Comparison of ENCODE assay signal across 8 cellular contexts in the genomic region with DNA sequence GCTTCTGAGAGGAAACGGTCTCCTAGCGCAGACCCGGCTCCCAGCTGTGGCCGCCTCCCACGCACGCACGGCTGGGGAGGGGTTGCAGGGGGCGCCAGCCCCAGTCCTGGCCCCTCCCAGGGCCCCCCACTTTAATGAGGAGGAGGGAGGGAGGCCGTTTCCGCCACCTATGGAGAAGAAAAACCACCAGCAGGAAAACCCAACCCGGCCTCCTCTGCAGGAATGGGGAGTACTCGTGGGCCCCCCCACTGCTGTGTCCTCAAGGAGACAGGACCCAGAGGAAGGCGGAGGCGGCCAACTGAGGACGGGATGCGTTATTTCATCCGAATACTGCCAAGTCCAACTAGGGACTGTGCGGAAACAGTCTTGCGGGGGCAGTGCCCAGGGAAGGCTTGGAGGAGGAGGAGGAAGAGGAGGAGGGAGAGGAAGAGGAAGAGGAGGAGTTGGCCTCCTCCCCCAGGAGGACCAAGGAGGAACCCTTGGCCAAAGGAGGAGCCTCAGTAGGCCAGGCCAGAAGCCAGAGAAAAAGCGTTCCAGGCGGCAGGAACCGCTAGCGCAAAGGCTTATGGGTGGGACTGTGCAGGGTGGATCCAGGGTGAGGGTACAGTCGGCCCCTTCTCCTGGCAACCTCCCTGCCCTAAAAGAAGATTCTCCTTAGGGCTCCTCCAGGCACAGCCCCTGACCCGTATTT. TPM values are rescaled to one million over a fixed set of nuclear protein-coding genes. Genes with fewer than 3 reads are reported as not detected.
DNase-seq lines count a peak whose midpoint lies in the region; ATAC-seq and TF ChIP-seq lines count a peak whose summit lies in the region.

No MANE protein-coding gene starts in this region.

- POLR2A ChIA-PET in A673 (lab: Charles Lee; ENCODE audit: low non-redundant PET), result interaction anchor here (0.8 to 1.1 kb wide), 2 partner anchors 134 to 136 kb away, joined by 3 to 4 read pairs; partner anchors contain the start of gene JUND
- POLR2A ChIA-PET in HEK293 (lab: Yijun Ruan, JAX), result interaction anchor here (1.5 to 4.2 kb wide), 4 partner anchors 11 to 135 kb away, joined by 4 to 75 read pairs (median 12); partner anchors contain the start of gene JUND

- peak overlapping the region; percentile 50 for H3K4me3 Mint-ChIP-seq in activated CD8-positive, alpha-beta memory T cell treated with anti-CD3 and anti-CD28 coated beads, Interleukin-2, amount 10 ng/mL, durations not matched to agents 7 days and 5 days

- H3K9me3 Mint-ChIP-seq in activated CD8-positive, alpha-beta memory T cell treated with anti-CD3 and anti-CD28 coated beads, Interleukin-2, amount 10 ng/mL, durations not matched to agents 7 days and 5 days (ENCODE audit: low read depth), result no peaks in the 10 kb centered on the region

- DNase-seq in A673 (ENCODE audit: low spot score) (peak; percentile 99), left cardiac atrium (peak; percentile 89), putamen (ENCODE audit: low spot score) (no peak), NCI-H524 (lab: John Stamatoyannopoulos, UW) (no peak)
- DNase-seq in activated CD8-positive, alpha-beta memory T cell treated with anti-CD3 and anti-CD28 coated beads, Interleukin-2, amount 10 ng/mL, durations not matched to agents 7 days and 5 days, result no peak

- H3K4me2 ChIP-seq in skeletal muscle satellite cell (ENCODE audit: low read length), result peak overlapping the region; percentile 77

- H3K4me1 ChIP-seq in A673 (ENCODE audit: insufficient read depth, low read length, poor library complexity, severe bottlenecking), result peaks cover 50% of the 10 kb centered on the region
- peaks cover 9% of the 10 kb centered on the region; the same call in 1 of the 2 replicates for H3K4me1 ChIP-seq in HEK293 (ENCODE audit: control insufficient read depth, insufficient read depth, low read length)
- peaks cover 55% of the 10 kb centered on the region for H3K4me1 ChIP-seq in skeletal muscle satellite cell (ENCODE audit: control insufficient read depth, insufficient read depth, low read length)

- no peaks in the 10 kb centered on the region for H3K36me3 ChIP-seq in A673 (ENCODE audit: insufficient read depth, low read length, poor library complexity, severe bottlenecking)
- no peaks in the 10 kb centered on the region for H3K36me3 ChIP-seq in HEK293 (ENCODE audit: control insufficient read depth in 2 of 2, insufficient read depth in 1 of 2, low read length in 2 of 2)
- no peaks in the 10 kb centered on the region for H3K36me3 ChIP-seq in skeletal muscle satellite cell (ENCODE audit: insufficient read depth, low read length)

- no peak for TF ChIP-seq CTCF in A673 (conservative IDR thresholded peaks at IDR 0.05; ENCODE audit: low read depth, low read length)
- no peak for TF ChIP-seq CTCF in HEK293 (tag by site-specific recombination; IDR thresholded peaks at IDR 0.05)

- ATAC-seq in activated CD8-positive, alpha-beta memory T cell treated with anti-CD3 and anti-CD28 coated beads, Interleukin-2, amount 10 ng/mL, durations not matched to agents 7 days and 5 days, result no peak
- ATAC-seq in left cardiac atrium, result peak; percentile 19 to 26
- ATAC-seq in HG03457 (IDR thresholded peaks at IDR 0.05; ENCODE audit: unreplicated experiment), result no peak

- BruUV-seq in A673 (replicated peaks; lab: Mats Ljungman, UMichigan), result TSS peak; percentile 69

- H3K36me3 Mint-ChIP-seq in activated CD8-positive, alpha-beta memory T cell treated with anti-CD3 and anti-CD28 coated beads, Interleukin-2, amount 10 ng/mL, durations not matched to agents 7 days and 5 days, result peaks cover 2% of the 10 kb centered on the region

- peak overlapping the region; percentile 85 for H3K27ac Mint-ChIP-seq in activated CD8-positive, alpha-beta memory T cell treated with anti-CD3 and anti-CD28 coated beads, Interleukin-2, amount 10 ng/mL, durations not matched to agents 7 days and 5 days

- H3K27ac ChIP-seq in A673 (ENCODE audit: low read depth, low read length, poor library complexity, severe bottlenecking), result peak overlapping the region; percentile 99
- H3K27ac ChIP-seq in HEK293 (ENCODE audit: extremely low read depth, low read depth, low read length), result no peak overlapping the region

- CTCF ChIA-PET in A673 (lab: Charles Lee), result interaction anchor here (1.1 kb wide), 2 partner anchors 65 to 136 kb away, joined by 4 to 7 read pairs; no protein-coding TSS in a partner anchor
- CTCF ChIA-PET in HEK293 (lab: Yijun Ruan, JAX), result interaction anchor here (1.1 to 6.7 kb wide), 10 partner anchors 25 to 137 kb away, joined by 3 to 117 read pairs (median 8); partner anchors contain the start of gene GDF15
- CTCF ChIA-PET in activated CD8-positive, alpha-beta memory T cell treated with anti-CD3 and anti-CD28 coated beads, Interleukin-2, amount 10 ng/mL, durations not matched to agents 7 days and 5 days (lab: Charles Lee), result interaction anchor here (0.7 to 17.3 kb wide), 14 partner anchors 7 to 223 kb away, joined by 3 to 278 read pairs (median 4); partner anchors contain the start of genes GDF15, IQCN, JUND and LSM4

- no peaks in the 10 kb centered on the region for H3K9me3 ChIP-seq in A673 (ENCODE audit: low read depth, low read length, poor library complexity, severe bottlenecking)
- H3K9me3 ChIP-seq in HEK293 (ENCODE audit: control insufficient read depth, insufficient read depth, low read depth, low read length), result no peaks in the 10 kb centered on the region
- H3K9me3 ChIP-seq in skeletal muscle satellite cell (replicated peaks; ENCODE audit: low read length), result no peaks in the 10 kb centered on the region

- H3K27me3 ChIP-seq in A673 (replicated peaks; ENCODE audit: insufficient read depth, low read depth, low read length, poor library complexity) (no peaks in the 10 kb centered on the region), skeletal muscle satellite cell (ENCODE audit: control insufficient read depth, insufficient read depth, low read length) (no peaks in the 10 kb centered on the region)

- intact Hi-C loops in A673 (cut with micrococcal nuclease; ENCODE audit: unreplicated experiment), result loop anchor here (5.0 kb wide), 1 partner anchor 213 kb away; the partner anchor contains the start of gene RAB3A
- intact Hi-C loops in left cardiac atrium (cut with DNase I), result loop anchor here in 1 of 2 donors (10.0 kb wide), 1 partner anchor 211 kb away; the partner anchor contains the start of gene RAB3A

- H3K9ac ChIP-seq in skeletal muscle satellite cell (ENCODE audit: low read depth, low read length), result peak overlapping the region; percentile 60

- H3K27me3 Mint-ChIP-seq in activated CD8-positive, alpha-beta memory T cell treated with anti-CD3 and anti-CD28 coated beads, Interleukin-2, amount 10 ng/mL, durations not matched to agents 7 days and 5 days, result peaks cover 8% of the 10 kb centered on the region

- H3K4me3 ChIP-seq in A673 (ENCODE audit: low read depth, low read length, poor library complexity, severe bottlenecking) (no peak overlapping the region), HEK293 (ENCODE audit: low read depth, low read length) (no peak overlapping the region), skeletal muscle satellite cell (ENCODE audit: low read length) (peak overlapping the region; percentile 56)

- peaks cover 57% of the 10 kb centered on the region for H3K4me1 Mint-ChIP-seq in activated CD8-positive, alpha-beta memory T cell treated with anti-CD3 and anti-CD28 coated beads, Interleukin-2, amount 10 ng/mL, durations not matched to agents 7 days and 5 days

TF ChIP-seq in HEK293, 187 proteins besides CTCF, POLR2A, EP300 and RAD21 (continues in another document):
- peak; percentile 95 for TF ChIP-seq ZIC2 (tag by site-specific recombination; IDR thresholded peaks at IDR 0.05)
- TF ChIP-seq, protein P1, sequence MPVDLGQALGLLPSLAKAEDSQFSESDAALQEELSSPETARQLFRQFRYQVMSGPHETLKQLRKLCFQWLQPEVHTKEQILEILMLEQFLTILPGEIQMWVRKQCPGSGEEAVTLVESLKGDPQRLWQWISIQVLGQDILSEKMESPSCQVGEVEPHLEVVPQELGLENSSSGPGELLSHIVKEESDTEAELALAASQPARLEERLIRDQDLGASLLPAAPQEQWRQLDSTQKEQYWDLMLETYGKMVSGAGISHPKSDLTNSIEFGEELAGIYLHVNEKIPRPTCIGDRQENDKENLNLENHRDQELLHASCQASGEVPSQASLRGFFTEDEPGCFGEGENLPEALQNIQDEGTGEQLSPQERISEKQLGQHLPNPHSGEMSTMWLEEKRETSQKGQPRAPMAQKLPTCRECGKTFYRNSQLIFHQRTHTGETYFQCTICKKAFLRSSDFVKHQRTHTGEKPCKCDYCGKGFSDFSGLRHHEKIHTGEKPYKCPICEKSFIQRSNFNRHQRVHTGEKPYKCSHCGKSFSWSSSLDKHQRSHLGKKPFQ (tag by site-specific recombination; IDR thresholded peaks at IDR 0.05), result no peak
- TF ChIP-seq KLF7 (tag by site-specific recombination; IDR thresholded peaks at IDR 0.05; ENCODE audit: borderline replicate concordance), result no peak
- TF ChIP-seq KLF1 (tag by site-specific recombination; IDR thresholded peaks at IDR 0.05), result peak; percentile 18; the same call in 1 of the 2 replicates
- no peak for TF ChIP-seq ZNF19 (tag by site-specific recombination; IDR thresholded peaks at IDR 0.05; ENCODE audit: low read depth)

RNA-seq across cellular contexts. Expression of gene SSBP4, which starts 3.9 kb away (rescaled TPM):
- total RNA-seq in A673 (2021), result 242 and 248 TPM in 2 replicates
- total RNA-seq in activated CD8-positive, alpha-beta memory T cell treated with anti-CD3 and anti-CD28 coated beads, Interleukin-2, amount 10 ng/mL, durations not matched to agents 7 days and 5 days, result 100 to 1,000 TPM; 197 to 247 TPM
- total RNA-seq in left cardiac atrium, result 10 to 100 TPM; 37.4 to 49.3 TPM
- total RNA-seq in skeletal muscle satellite cell (2012; rRNA removed), result 72.2 and 73.2 TPM in 2 replicates

RNA-seq across cellular contexts. Expression of gene LRRC25, which starts 17.9 kb away (rescaled TPM):
- total RNA-seq in A673 (2021) (not detected in 2 replicates), left cardiac atrium (1 to 10 TPM; 4.9 to 8.7 TPM)
- total RNA-seq in activated CD8-positive, alpha-beta memory T cell treated with anti-CD3 and anti-CD28 coated beads, Interleukin-2, amount 10 ng/mL, durations not matched to agents 7 days and 5 days, result under 1 TPM in 1 of 2 experiments, not detected in 1; 0.12 TPM
- total RNA-seq in skeletal muscle satellite cell (2012; rRNA removed), result not detected in 2 replicates

RNA-seq across cellular contexts. Expression of gene ISYNA1, which starts 22.6 kb away (rescaled TPM):
- total RNA-seq in A673 (2021) (153 and 223 TPM in 2 replicates), left cardiac atrium (10 to 100 TPM; 29.2 to 44.6 TPM)
- 10 to 100 TPM; 29.6 to 30.0 TPM for total RNA-seq in activated CD8-positive, alpha-beta memory T cell treated with anti-CD3 and anti-CD28 coated beads, Interleukin-2, amount 10 ng/mL, durations not matched to agents 7 days and 5 days
- 2.0 and 5.1 TPM in 2 replicates for total RNA-seq in skeletal muscle satellite cell (2012; rRNA removed)

RNA-seq across cellular contexts. Expression of gene GDF15, which starts 29.4 kb away (rescaled TPM):
- total RNA-seq in A673 (2021) (4.0 and 4.7 TPM in 2 replicates), left cardiac atrium (1 to 10 TPM in 1 of 2 donors, under 1 TPM in 1; 0.50 to 1.5 TPM)
- total RNA-seq in activated CD8-positive, alpha-beta memory T cell treated with anti-CD3 and anti-CD28 coated beads, Interleukin-2, amount 10 ng/mL, durations not matched to agents 7 days and 5 days, result not detected
- total RNA-seq in skeletal muscle satellite cell (2012; rRNA removed), result 11.1 and 73.8 TPM in 2 replicates

Comparison
In these comparisons a context has a peak if more than half of its experiments do, and no peak if none do; other contexts are left out.
1. DNase-seq: peak in A673 (single experiment) and left cardiac atrium (single experiment); none in activated CD8-positive, alpha-beta memory T cell treated with anti-CD3 and anti-CD28 coated beads, Interleukin-2, amount 10 ng/mL, durations not matched to agents 7 days and 5 days (single experiment), putamen (single experiment) and NCI-H524 (0 of 2).
2. ATAC-seq: peak in left cardiac atrium (2 of 2); none in activated CD8-positive, alpha-beta memory T cell treated with anti-CD3 and anti-CD28 coated beads, Interleukin-2, amount 10 ng/mL, durations not matched to agents 7 days and 5 days (single experiment) and HG03457 (single experiment).